ENCODE assay signal across 8 cellular contexts in genomic region chr10:29734640-29734979, GRCh38.
DNase-seq lines count a peak whose midpoint lies in the region; FAIRE-seq and TF ChIP-seq lines count a peak whose summit lies in the region.

No MANE protein-coding gene starts in this region.

- peaks cover 54% of the 10 kb centered on the region for H3K79me2 ChIP-seq in hepatocyte

- intact Hi-C loops in activated CD4-positive, alpha-beta memory T cell treated with anti-CD3 and anti-CD28 coated beads for 36 hours (cut with micrococcal nuclease) = loop anchor here (2.0 to 10.0 kb wide), 4 partner anchors 46 to 220 kb away; no protein-coding TSS in a partner anchor

- H3K36me3 ChIP-seq in HEK293 (ENCODE audit: control insufficient read depth in 2 of 2, insufficient read depth in 1 of 2, low read length in 2 of 2) = no peaks in the 10 kb centered on the region; a peak in 1 of 3 replicates
- H3K36me3 ChIP-seq in hepatocyte (replicated peaks; ENCODE audit: insufficient read depth, low read depth) = no peaks in the 10 kb centered on the region
- no peaks in the 10 kb centered on the region for H3K36me3 ChIP-seq in small intestine (ENCODE audit: control insufficient read depth in 2 of 2, insufficient read depth in 2 of 2, low read length in 2 of 2)

- peak overlapping the region; percentile 74 for H3K4me3 Mint-ChIP-seq in activated CD4-positive, alpha-beta memory T cell treated with anti-CD3 and anti-CD28 coated beads for 36 hours

- no peaks in the 10 kb centered on the region for H3K9me2 ChIP-seq in hepatocyte (replicated peaks; ENCODE audit: insufficient read depth)

- H3K4me2 ChIP-seq in hepatocyte = peak overlapping the region; percentile 98

- WGBS in hepatocyte (ENCODE audit: low lambda C conversion rate, missing lambda C conversion rate) = 19% methylated on average over 10 of the region's 10 CpGs
- 14 to 38% (median 16%) methylated on average over 10 of the region's 10 CpGs for WGBS in small intestine, 3 donors

- H3K9me3 ChIP-seq in HEK293 (ENCODE audit: control insufficient read depth, insufficient read depth, low read depth, low read length) = no peaks in the 10 kb centered on the region
- no peaks in the 10 kb centered on the region for H3K9me3 ChIP-seq in hepatocyte (ENCODE audit: low read depth)
- no peaks in the 10 kb centered on the region for H3K9me3 ChIP-seq in small intestine (ENCODE audit: control insufficient read depth, low read depth)

- no peaks in the 10 kb centered on the region for H3K9me3 Mint-ChIP-seq in activated CD4-positive, alpha-beta memory T cell treated with anti-CD3 and anti-CD28 coated beads for 36 hours

- POLR2A ChIA-PET in HEK293 (lab: Yijun Ruan, JAX) = no interaction called here
- POLR2A ChIA-PET in activated CD4-positive, alpha-beta memory T cell treated with anti-CD3 and anti-CD28 coated beads for 36 hours (lab: Charles Lee) = interaction anchor here (0.6 to 1.2 kb wide), 2 partner anchors 76 to 936 kb away, joined by 3 to 5 read pairs; no protein-coding TSS in a partner anchor

- H3K4me1 ChIP-seq in HEK293 (ENCODE audit: control insufficient read depth, insufficient read depth, low read length) = peaks cover 17% of the 10 kb centered on the region; the same call in 1 of the 2 replicates
- H3K4me1 ChIP-seq in hepatocyte (ENCODE audit: insufficient read depth) = peaks cover 20% of the 10 kb centered on the region
- H3K4me1 ChIP-seq in small intestine (ENCODE audit: control insufficient read depth in 2 of 2, insufficient read depth in 1 of 2, low read depth in 1 of 2, low read length in 1 of 2) = peaks cover 0 to 5% of the 10 kb centered on the region in 2 donors

- no peak for FAIRE-seq in small intestine (lab: Jason Lieb, UNC)

- peaks cover 5% of the 10 kb centered on the region for H3K36me3 Mint-ChIP-seq in activated CD4-positive, alpha-beta memory T cell treated with anti-CD3 and anti-CD28 coated beads for 36 hours

- TF ChIP-seq CTCF in HEK293 (tag by site-specific recombination; IDR thresholded peaks at IDR 0.05) (no peak), hepatocyte (IDR thresholded peaks at IDR 0.05; ENCODE audit: poor library complexity) (no peak)

- no peak for DNase-seq in activated CD4-positive, alpha-beta memory T cell treated with anti-CD3 and anti-CD28 coated beads for 36 hours
- DNase-seq in hepatocyte (ENCODE audit: low spot score) (no peak), small intestine (no peak), EL (no peak), NCI-H526 (lab: John Stamatoyannopoulos, UW) (no peak), midbrain (lab: John Stamatoyannopoulos, UW) (no peak), NK-92 (lab: John Stamatoyannopoulos, UW; ENCODE audit: unreplicated experiment) (no peak)

- peak overlapping the region; percentile 68 for H3K4me3 ChIP-seq in HEK293 (ENCODE audit: low read depth, low read length)
- H3K4me3 ChIP-seq in hepatocyte = peak overlapping the region; percentile 82
- peak overlapping the region; percentile 63 to 77 for H3K4me3 ChIP-seq in small intestine (ENCODE audit: low read depth in 1 of 2, low read length in 2 of 2)

- peak overlapping the region; percentile 96; the same call in 1 of the 2 replicates for H3K27ac ChIP-seq in HEK293 (ENCODE audit: extremely low read depth, low read depth, low read length)
- peak overlapping the region; percentile 91 for H3K27ac ChIP-seq in hepatocyte
- H3K27ac ChIP-seq in small intestine (ENCODE audit: low read depth in 1 of 2, low read length in 1 of 2) = peak overlapping the region in 1 of 2 donors; percentile 93

- no peak overlapping the region for H3K27ac Mint-ChIP-seq in activated CD4-positive, alpha-beta memory T cell treated with anti-CD3 and anti-CD28 coated beads for 36 hours

- H3K27me3 Mint-ChIP-seq in activated CD4-positive, alpha-beta memory T cell treated with anti-CD3 and anti-CD28 coated beads for 36 hours = peaks cover 7% of the 10 kb centered on the region

- H4K20me1 ChIP-seq in hepatocyte (ENCODE audit: insufficient read depth, poor library complexity, severe bottlenecking) = peaks cover 29% of the 10 kb centered on the region

- H3K27me3 ChIP-seq in hepatocyte (no peaks in the 10 kb centered on the region), small intestine (ENCODE audit: control insufficient read depth in 2 of 2, insufficient read depth in 2 of 2, low read length in 2 of 2) (no peaks in the 10 kb centered on the region)

- CTCF ChIA-PET in HEK293 (lab: Yijun Ruan, JAX) = interaction anchor here (0.6 to 0.9 kb wide), 6 partner anchors 8 to 144 kb away, joined by 3 to 5 read pairs (median 3); no protein-coding TSS in a partner anchor
- CTCF ChIA-PET in activated CD4-positive, alpha-beta memory T cell treated with anti-CD3 and anti-CD28 coated beads for 36 hours (lab: Charles Lee) = interaction anchor here (0.8 to 1.9 kb wide), 6 partner anchors 10 to 221 kb away, joined by 3 to 6 read pairs (median 4); no protein-coding TSS in a partner anchor

- H2AFZ ChIP-seq in hepatocyte = peak overlapping the region; percentile 66

- H3K4me1 Mint-ChIP-seq in activated CD4-positive, alpha-beta memory T cell treated with anti-CD3 and anti-CD28 coated beads for 36 hours (ENCODE audit: low read depth) = peaks cover 28% of the 10 kb centered on the region

TF ChIP-seq in HEK293, 187 proteins besides CTCF, POLR2A, EP300 and RAD21:
- TF ChIP-seq ZNF654 (tag by site-specific recombination; IDR thresholded peaks at IDR 0.05; ENCODE audit: low read depth) (no peak), ZEB2 (tag by site-specific recombination; IDR thresholded peaks at IDR 0.05) (no peak), ZNF513 (tag by site-specific recombination; IDR thresholded peaks at IDR 0.05) (no peak), ZNF747 (tag by site-specific recombination; IDR thresholded peaks at IDR 0.05) (no peak), ZNF449 (tag by site-specific recombination; IDR thresholded peaks at IDR 0.05) (no peak), KLF9 (tag by site-specific recombination; IDR thresholded peaks at IDR 0.05; ENCODE audit: low read depth) (no peak), ZNF335 (tag by site-specific recombination; conservative IDR thresholded peaks at IDR 0.05) (no peak), ZBTB6 (tag by site-specific recombination; IDR thresholded peaks at IDR 0.05) (no peak), ZNF394 (tag by site-specific recombination; IDR thresholded peaks at IDR 0.05; ENCODE audit: borderline replicate concordance) (no peak), ZNF133 (tag by site-specific recombination; IDR thresholded peaks at IDR 0.05) (no peak), ZNF433 (tag by site-specific recombination; IDR thresholded peaks at IDR 0.05; ENCODE audit: low read depth) (no peak), ZNF404 (tag by site-specific recombination; IDR thresholded peaks at IDR 0.05) (no peak), ZNF785 (tag by site-specific recombination; IDR thresholded peaks at IDR 0.05) (no peak), ZNF48 (tag by site-specific recombination; IDR thresholded peaks at IDR 0.05) (no peak), ZNF558 (tag by site-specific recombination; IDR thresholded peaks at IDR 0.05) (no peak), ZNF426 (tag by site-specific recombination; IDR thresholded peaks at IDR 0.05) (no peak), ZNF768 (tag by site-specific recombination; IDR thresholded peaks at IDR 0.05) (no peak)
